In genomic region chr3:136186330-136186729, GRCh38 we compare ENCODE assay signal across 8 cellular contexts. TPM values are rescaled to one million over a fixed set of nuclear protein-coding genes. Genes with fewer than 3 reads are reported as not detected.
DNase-seq lines count a peak whose midpoint lies in the region; ATAC-seq and TF ChIP-seq lines count a peak whose summit lies in the region.

No MANE protein-coding gene starts in this region.

- DNase-seq in CD8-positive, alpha-beta T cell: peak in 3 of 7 experiments; percentile 15 to 55 (median 32)
- peak; percentile 43 for DNase-seq in PC-3
- DNase-seq in left colon: peak; percentile 50 to 56
- DNase-seq in G401 (ENCODE audit: low spot score): no peak
- DNase-seq in H7: no peak
- no peak for DNase-seq in hepatic stellate cell (ENCODE audit: low spot score)

- H3K4me3 Mint-ChIP-seq in CD8-positive, alpha-beta T cell: peak overlapping the region; percentile 61

- no peaks in the 10 kb centered on the region for H3K9me2 ChIP-seq in PC-3 (replicated peaks; ENCODE audit: low read length)

- no peaks in the 10 kb centered on the region for H3K27me3 ChIP-seq in CD8-positive, alpha-beta T cell (ENCODE audit: insufficient read depth, low read length)
- no peaks in the 10 kb centered on the region for H3K27me3 ChIP-seq in PC-3 (ENCODE audit: low read length)
- no peaks in the 10 kb centered on the region for H3K27me3 ChIP-seq in H7 (ENCODE audit: control insufficient read depth, insufficient read depth, low read length)

- H3K4me2 ChIP-seq in PC-3 (ENCODE audit: low read length): no peak overlapping the region

- peak overlapping the region; percentile 14 for H3K4me3 ChIP-seq in CD8-positive, alpha-beta T cell (ENCODE audit: low read depth, low read length)
- H3K4me3 ChIP-seq in PC-3 (ENCODE audit: low read length): no peak overlapping the region
- H3K4me3 ChIP-seq in H7 (ENCODE audit: insufficient read depth, low read depth, low read length): no peak overlapping the region

- peaks cover 54% of the 10 kb centered on the region for H4K20me1 ChIP-seq in PC-3 (ENCODE audit: low read length)

- BruUV-seq in PC-3 (replicated peaks; lab: Mats Ljungman, UMichigan): no TSS peak

- H3K4me1 Mint-ChIP-seq in CD8-positive, alpha-beta T cell (ENCODE audit: low read depth): peaks cover 78% of the 10 kb centered on the region

- no peak overlapping the region for H3K27ac ChIP-seq in CD8-positive, alpha-beta T cell (ENCODE audit: low read depth, low read length)
- no peak overlapping the region for H3K27ac ChIP-seq in PC-3 (ENCODE audit: low read length)

- H3K27me3 Mint-ChIP-seq in CD8-positive, alpha-beta T cell (ENCODE audit: low read depth): no peaks in the 10 kb centered on the region

- intact Hi-C loops in CD8-positive, alpha-beta T cell (cut with DNase I, micrococcal nuclease): loop anchor here in 1 of 2 experiments (1.0 kb wide), 1 partner anchor 8 kb away; no protein-coding TSS in a partner anchor
- intact Hi-C loops in PC-3 (cut with micrococcal nuclease): no loop called here
- intact Hi-C loops in left colon (cut with DNase I, micrococcal nuclease): no loop called here

- no peak overlapping the region for H3K9ac ChIP-seq in PC-3 (ENCODE audit: low read length)

- peaks cover 15% of the 10 kb centered on the region for H3K36me3 Mint-ChIP-seq in CD8-positive, alpha-beta T cell

- no peaks in the 10 kb centered on the region for H3K9me3 ChIP-seq in CD8-positive, alpha-beta T cell (ENCODE audit: low read length)
- no peaks in the 10 kb centered on the region for H3K9me3 ChIP-seq in PC-3 (ENCODE audit: low read length)

- H3K9me3 Mint-ChIP-seq in CD8-positive, alpha-beta T cell: no peaks in the 10 kb centered on the region

- H2AFZ ChIP-seq in PC-3 (ENCODE audit: low read length): no peak overlapping the region

- POLR2A ChIA-PET in CD8-positive, alpha-beta T cell (lab: Charles Lee): interaction anchor here (1.1 to 1.7 kb wide), 2 partner anchors 10 to 566 kb away, joined by 3 to 7 read pairs; partner anchors contain the start of genes MSL2 and STAG1
- POLR2A ChIA-PET in PC-3 (lab: Charles Lee; ENCODE audit: unreplicated experiment): no interaction called here

- CTCF ChIA-PET in CD8-positive, alpha-beta T cell (lab: Charles Lee): interaction anchor here (1.2 kb wide), 2 partner anchors 10 to 827 kb away, joined by 4 read pairs; no protein-coding TSS in a partner anchor
- CTCF ChIA-PET in PC-3 (lab: Charles Lee): no interaction called here

- H3F3A ChIP-seq in PC-3 (ENCODE audit: low read length, unreplicated experiment): no peaks in the 10 kb centered on the region

- peaks cover 94% of the 10 kb centered on the region for H3K4me1 ChIP-seq in CD8-positive, alpha-beta T cell (ENCODE audit: insufficient read depth, low read length)
- H3K4me1 ChIP-seq in PC-3 (ENCODE audit: insufficient read depth, low read length): peaks cover 15% of the 10 kb centered on the region; the same call in 1 of the 2 replicates

- no peak for TF ChIP-seq CTCF in CD8-positive, alpha-beta T cell (IDR thresholded peaks at IDR 0.05)
- no peak for TF ChIP-seq CTCF in PC-3 (conservative IDR thresholded peaks at IDR 0.05; ENCODE audit: low read depth, low read length)

- ATAC-seq in CD8-positive, alpha-beta T cell: peak; percentile 50
- ATAC-seq in GM19463 (IDR thresholded peaks at IDR 0.05; ENCODE audit: unreplicated experiment): peak; percentile 41
- peak; percentile 87 for ATAC-seq in PC-3
- ATAC-seq in left colon: peak; percentile 93
- ATAC-seq in HG03095 (IDR thresholded peaks at IDR 0.05; ENCODE audit: unreplicated experiment): no peak

- H3K79me2 ChIP-seq in PC-3 (ENCODE audit: low read length): peaks cover 100% of the 10 kb centered on the region

- no peaks in the 10 kb centered on the region for H3K36me3 ChIP-seq in CD8-positive, alpha-beta T cell (ENCODE audit: insufficient read depth, low read length)
- H3K36me3 ChIP-seq in PC-3 (ENCODE audit: low read depth, low read length) (no peaks in the 10 kb centered on the region), H7 (replicated peaks; ENCODE audit: control insufficient read depth, insufficient read depth, low read length) (no peaks in the 10 kb centered on the region)

- in situ Hi-C loops in G401 (cut with HindIII; ENCODE audit: low sequenced_read_pairs): no loop called here

- peak overlapping the region; percentile 63 for H3K27ac Mint-ChIP-seq in CD8-positive, alpha-beta T cell

RNA-seq across cellular contexts. Expression of gene MSL2, which starts 9.8 kb away (rescaled TPM):
- 100 to 1,000 TPM; 195 to 203 TPM for total RNA-seq in CD8-positive, alpha-beta T cell
- 7.9 and 22.2 TPM in 2 replicates for total RNA-seq in PC-3 (2014; rRNA removed)
- total RNA-seq in left colon: 10 to 100 TPM; 22.6 to 24.5 TPM
- 12.0 and 31.7 TPM in 2 replicates for total RNA-seq in G401 (2014; rRNA removed; shearing (Covaris generic))
- 10.7 and 16.3 TPM in 2 replicates for total RNA-seq in H7 (2014; rRNA removed; shearing (Covaris generic))

Comparison
In these comparisons a context has a peak if more than half of its experiments do, and no peak if none do; other contexts are left out.
1. DNase-seq: peak in PC-3 (single experiment) and left colon (2 of 2); none in G401 (single experiment), H7 (single experiment) and hepatic stellate cell (single experiment).